ENCODE assay signal across 7 cellular contexts in the genomic region with DNA sequence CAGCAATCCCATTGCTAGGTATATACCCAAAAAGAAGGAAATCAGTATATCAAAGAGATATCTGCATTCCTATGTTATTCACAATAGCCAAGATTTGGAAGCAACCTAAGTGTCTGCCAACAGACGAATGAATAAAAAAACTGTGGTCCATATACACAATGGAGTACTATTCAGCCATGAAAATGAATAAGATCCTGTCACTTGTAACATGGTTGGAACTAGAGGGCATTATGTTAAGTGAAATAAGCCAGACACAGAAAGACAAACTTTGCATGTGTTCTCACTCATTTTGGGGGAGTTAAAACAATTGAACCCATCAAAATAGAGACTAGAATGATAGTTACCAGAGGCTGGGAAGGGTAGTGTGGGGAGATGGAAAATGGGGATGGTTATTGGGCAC.
"Had no signal": no experiment of that assay in that cellular context is flagged by ENCODE, and none has a peak within 500 bp of the region (broad histone marks: within the 10 kb centered on the region; RNA-seq: fewer than 3 reads in every experiment).

No MANE protein-coding gene starts in this region.

- DNase-seq: GDM1, GF-D8 had no signal

- FAIRE-seq: GM12878, GM12891, GM12892, GM18507, GM19239 had no signal

- ATAC-seq: GM12878 had no signal

- H3K4me3 ChIP-seq: GM12878 had no signal
